In genomic region chr3:127002195-127003174, GRCh38 we compare ENCODE assay signal across 8 cellular contexts. TPM values are rescaled to one million over a fixed set of nuclear protein-coding genes. Genes with fewer than 3 reads are reported as not detected.
A peak's percentile ranks its signal among the peaks of the same experiment; 100 is the strongest.
DNase-seq lines count a peak whose midpoint lies in the region; ATAC-seq and TF ChIP-seq lines count a peak whose summit lies in the region.

No MANE protein-coding gene starts in this region.

- POLR2A ChIA-PET in WTC11 (lab: Charles Lee) = no interaction called here

- intact Hi-C loops in Right ventricle myocardium inferior (cut with DNase I) (no loop called here), posterior cingulate gyrus (cut with DNase I) (no loop called here)

- TF ChIP-seq CTCF in WTC11 (IDR thresholded peaks at IDR 0.05) = no peak

- H3K36me3 Mint-ChIP-seq in WTC11 = peaks cover 7% of the 10 kb centered on the region

- no peaks in the 10 kb centered on the region for H3K9me3 Mint-ChIP-seq in WTC11

- peak; percentile 92 for ATAC-seq in WTC11
- ATAC-seq in Right ventricle myocardium inferior = peak; percentile 84

- CTCF ChIA-PET in WTC11 (lab: Charles Lee) = interaction anchor here (0.6 to 2.9 kb wide), 14 partner anchors 10 to 471 kb away, joined by 3 to 21 read pairs (median 5); partner anchors contain the start of gene PLXNA1

- no peak overlapping the region for H3K4me3 Mint-ChIP-seq in WTC11

- H3K27me3 Mint-ChIP-seq in WTC11 (ENCODE audit: low read depth) = no peaks in the 10 kb centered on the region

- peaks cover 26% of the 10 kb centered on the region for H3K4me1 Mint-ChIP-seq in WTC11

- DNase-seq in GM04503 (ENCODE audit: low read depth) (peak; percentile 72), WTC11 (ENCODE audit: low spot score) (peak; percentile 91), Right ventricle myocardium inferior (ENCODE audit: missing footprints) (peak; percentile 90), posterior cingulate gyrus (peak in 9 of 10 donors; percentile 40 to 93 (median 59)), CD1c-positive myeloid dendritic cell (ENCODE audit: extremely low spot score) (no peak), AML-193 (lab: John Stamatoyannopoulos, UW) (no peak), HuH-7.5 (ENCODE audit: low spot score) (no peak)
- no peak for DNase-seq in activated T-cell treated with anti-CD3 and anti-CD28 coated beads, Interleukin-2, amount 50 U/mL, for 48 hours

- H3K27ac Mint-ChIP-seq in WTC11 = peak overlapping the region; percentile 97

TF ChIP-seq in WTC11, 78 proteins besides CTCF, POLR2A, EP300 and RAD21 (continues in another document):
- TF ChIP-seq CREB1 (CRISPR knock-in tag; IDR thresholded peaks at IDR 0.05) (0 out of 2 replicates have a peak, but pooled peaks have one; percentile 0), ETV6 (CRISPR knock-in tag; IDR thresholded peaks at IDR 0.05) (peak; percentile 93; the same call in 1 of the 2 replicates), CREM (CRISPR knock-in tag; IDR thresholded peaks at IDR 0.05) (0 out of 2 replicates have a peak, but pooled peaks have one; percentile 27), ZBTB21 (CRISPR knock-in tag; IDR thresholded peaks at IDR 0.05; ENCODE audit: borderline replicate concordance) (peak; percentile 43; the same call in 1 of the 2 replicates), JUN (CRISPR knock-in tag; IDR thresholded peaks at IDR 0.05) (no peak), GTF2I (CRISPR knock-in tag; conservative IDR thresholded peaks at IDR 0.05) (no peak), FOXK1 (CRISPR knock-in tag; IDR thresholded peaks at IDR 0.05) (peak; percentile 69; the same call in 1 of the 2 replicates), PRRX2 (CRISPR knock-in tag; IDR thresholded peaks at IDR 0.05) (no peak), TEAD4 (CRISPR knock-in tag; IDR thresholded peaks at IDR 0.05) (0 out of 2 replicates have a peak, but pooled peaks have one; percentile 73), ZBTB43 (CRISPR knock-in tag; IDR thresholded peaks at IDR 0.05) (no peak), MAX (CRISPR knock-in tag; IDR thresholded peaks at IDR 0.05) (peak; percentile 64), TEAD1 (CRISPR knock-in tag; IDR thresholded peaks at IDR 0.05) (peak; percentile 96; the same call in 1 of the 2 replicates), ZNF121 (CRISPR knock-in tag; IDR thresholded peaks at IDR 0.05) (peak; percentile 48; the same call in 1 of the 2 replicates)
- TF ChIP-seq, protein P1, sequence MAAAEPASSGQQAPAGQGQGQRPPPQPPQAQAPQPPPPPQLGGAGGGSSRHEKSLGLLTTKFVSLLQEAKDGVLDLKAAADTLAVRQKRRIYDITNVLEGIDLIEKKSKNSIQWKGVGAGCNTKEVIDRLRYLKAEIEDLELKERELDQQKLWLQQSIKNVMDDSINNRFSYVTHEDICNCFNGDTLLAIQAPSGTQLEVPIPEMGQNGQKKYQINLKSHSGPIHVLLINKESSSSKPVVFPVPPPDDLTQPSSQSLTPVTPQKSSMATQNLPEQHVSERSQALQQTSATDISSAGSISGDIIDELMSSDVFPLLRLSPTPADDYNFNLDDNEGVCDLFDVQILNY (CRISPR knock-in tag; IDR thresholded peaks at IDR 0.05) = 0 out of 2 replicates have a peak, but pooled peaks have one; percentile 29
- TF ChIP-seq, protein P2, sequence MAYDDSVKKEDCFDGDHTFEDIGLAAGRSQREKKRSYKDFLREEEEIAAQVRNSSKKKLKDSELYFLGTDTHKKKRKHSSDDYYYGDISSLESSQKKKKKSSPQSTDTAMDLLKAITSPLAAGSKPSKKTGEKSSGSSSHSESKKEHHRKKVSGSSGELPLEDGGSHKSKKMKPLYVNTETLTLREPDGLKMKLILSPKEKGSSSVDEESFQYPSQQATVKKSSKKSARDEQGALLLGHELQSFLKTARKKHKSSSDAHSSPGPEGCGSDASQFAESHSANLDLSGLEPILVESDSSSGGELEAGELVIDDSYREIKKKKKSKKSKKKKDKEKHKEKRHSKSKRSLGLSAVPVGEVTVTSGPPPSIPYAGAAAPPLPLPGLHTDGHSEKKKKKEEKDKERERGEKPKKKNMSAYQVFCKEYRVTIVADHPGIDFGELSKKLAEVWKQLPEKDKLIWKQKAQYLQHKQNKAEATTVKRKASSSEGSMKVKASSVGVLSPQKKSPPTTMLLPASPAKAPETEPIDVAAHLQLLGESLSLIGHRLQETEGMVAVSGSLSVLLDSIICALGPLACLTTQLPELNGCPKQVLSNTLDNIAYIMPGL (CRISPR knock-in tag; IDR thresholded peaks at IDR 0.05) = peak; percentile 87
- TF ChIP-seq, protein P3, sequence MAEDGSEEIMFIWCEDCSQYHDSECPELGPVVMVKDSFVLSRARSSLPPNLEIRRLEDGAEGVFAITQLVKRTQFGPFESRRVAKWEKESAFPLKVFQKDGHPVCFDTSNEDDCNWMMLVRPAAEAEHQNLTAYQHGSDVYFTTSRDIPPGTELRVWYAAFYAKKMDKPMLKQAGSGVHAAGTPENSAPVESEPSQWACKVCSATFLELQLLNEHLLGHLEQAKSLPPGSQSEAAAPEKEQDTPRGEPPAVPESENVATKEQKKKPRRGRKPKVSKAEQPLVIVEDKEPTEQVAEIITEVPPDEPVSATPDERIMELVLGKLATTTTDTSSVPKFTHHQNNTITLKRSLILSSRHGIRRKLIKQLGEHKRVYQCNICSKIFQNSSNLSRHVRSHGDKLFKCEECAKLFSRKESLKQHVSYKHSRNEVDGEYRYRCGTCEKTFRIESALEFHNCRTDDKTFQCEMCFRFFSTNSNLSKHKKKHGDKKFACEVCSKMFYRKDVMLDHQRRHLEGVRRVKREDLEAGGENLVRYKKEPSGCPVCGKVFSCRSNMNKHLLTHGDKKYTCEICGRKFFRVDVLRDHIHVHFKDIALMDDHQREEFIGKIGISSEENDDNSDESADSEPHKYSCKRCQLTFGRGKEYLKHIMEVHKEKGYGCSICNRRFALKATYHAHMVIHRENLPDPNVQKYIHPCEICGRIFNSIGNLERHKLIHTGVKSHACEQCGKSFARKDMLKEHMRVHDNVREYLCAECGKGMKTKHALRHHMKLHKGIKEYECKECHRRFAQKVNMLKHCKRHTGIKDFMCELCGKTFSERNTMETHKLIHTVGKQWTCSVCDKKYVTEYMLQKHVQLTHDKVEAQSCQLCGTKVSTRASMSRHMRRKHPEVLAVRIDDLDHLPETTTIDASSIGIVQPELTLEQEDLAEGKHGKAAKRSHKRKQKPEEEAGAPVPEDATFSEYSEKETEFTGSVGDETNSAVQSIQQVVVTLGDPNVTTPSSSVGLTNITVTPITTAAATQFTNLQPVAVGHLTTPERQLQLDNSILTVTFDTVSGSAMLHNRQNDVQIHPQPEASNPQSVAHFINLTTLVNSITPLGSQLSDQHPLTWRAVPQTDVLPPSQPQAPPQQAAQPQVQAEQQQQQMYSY (CRISPR knock-in tag; IDR thresholded peaks at IDR 0.05) = peak; percentile 50; the same call in 1 of the 2 replicates
- TF ChIP-seq, protein P4, sequence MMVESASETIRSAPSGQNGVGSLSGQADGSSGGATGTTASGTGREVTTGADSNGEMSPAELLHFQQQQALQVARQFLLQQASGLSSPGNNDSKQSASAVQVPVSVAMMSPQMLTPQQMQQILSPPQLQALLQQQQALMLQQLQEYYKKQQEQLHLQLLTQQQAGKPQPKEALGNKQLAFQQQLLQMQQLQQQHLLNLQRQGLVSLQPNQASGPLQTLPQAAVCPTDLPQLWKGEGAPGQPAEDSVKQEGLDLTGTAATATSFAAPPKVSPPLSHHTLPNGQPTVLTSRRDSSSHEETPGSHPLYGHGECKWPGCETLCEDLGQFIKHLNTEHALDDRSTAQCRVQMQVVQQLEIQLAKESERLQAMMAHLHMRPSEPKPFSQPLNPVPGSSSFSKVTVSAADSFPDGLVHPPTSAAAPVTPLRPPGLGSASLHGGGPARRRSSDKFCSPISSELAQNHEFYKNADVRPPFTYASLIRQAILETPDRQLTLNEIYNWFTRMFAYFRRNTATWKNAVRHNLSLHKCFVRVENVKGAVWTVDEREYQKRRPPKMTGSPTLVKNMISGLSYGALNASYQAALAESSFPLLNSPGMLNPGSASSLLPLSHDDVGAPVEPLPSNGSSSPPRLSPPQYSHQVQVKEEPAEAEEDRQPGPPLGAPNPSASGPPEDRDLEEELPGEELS (CRISPR knock-in tag; IDR thresholded peaks at IDR 0.05) = peak; percentile 61; the same call in 1 of the 2 replicates

RNA-seq across cellular contexts. Expression of gene PLXNA1, which starts 19.6 kb away (rescaled TPM):
- total RNA-seq in WTC11 (2021) (53.0 to 55.0 TPM (median 53.8 TPM) in 3 replicates), Right ventricle myocardium inferior (29.6 TPM)

Comparison
In these comparisons a context has a peak if more than half of its experiments do, and no peak if none do; other contexts are left out.
1. DNase-seq: peak in GM04503 (single experiment), WTC11 (single experiment), Right ventricle myocardium inferior (single experiment) and posterior cingulate gyrus (9 of 10); none in CD1c-positive myeloid dendritic cell (single experiment), AML-193 (0 of 2), activated T-cell treated with anti-CD3 and anti-CD28 coated beads, Interleukin-2, amount 50 U/mL, for 48 hours (0 of 2) and HuH-7.5 (single experiment).